Comparison of ENCODE assay signal across 9 cellular contexts in the genomic region with DNA sequence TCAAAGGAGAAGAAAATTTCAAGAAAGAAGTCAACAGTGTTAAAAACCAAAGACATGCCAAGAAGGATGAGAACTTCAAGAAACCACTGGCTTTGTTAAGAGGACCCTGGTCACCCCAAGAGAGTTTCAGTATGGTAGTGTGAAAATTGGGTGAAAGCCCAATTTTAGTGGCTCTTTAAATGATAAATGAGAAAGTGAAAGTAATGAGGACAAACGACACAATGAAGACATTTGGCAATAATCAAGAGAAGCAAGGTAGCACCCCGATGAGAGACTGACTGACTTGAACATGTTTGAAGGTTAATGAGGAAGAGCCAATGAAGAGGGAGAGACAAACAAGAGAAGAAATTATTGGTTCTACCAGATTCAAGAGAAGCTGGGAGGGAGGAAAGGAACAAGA. TPM values are rescaled to one million over a fixed set of nuclear protein-coding genes. Genes with fewer than 3 reads are reported as not detected.
DNase-seq lines count a peak whose midpoint lies in the region; ATAC-seq and TF ChIP-seq lines count a peak whose summit lies in the region.
"Had no signal": no experiment of that assay in that cellular context is flagged by ENCODE, and none has a peak within 500 bp of the region (broad histone marks: within the 10 kb centered on the region; RNA-seq: fewer than 3 reads in every experiment).

No MANE protein-coding gene starts in this region.

- no peaks in the 10 kb centered on the region for H3K36me3 Mint-ChIP-seq in activated CD8-positive, alpha-beta memory T cell treated with anti-CD3 and anti-CD28 coated beads, Interleukin-2, amount 10 ng/mL, durations not matched to agents 7 days and 5 days

- no peak overlapping the region for H3K27ac Mint-ChIP-seq in activated CD8-positive, alpha-beta memory T cell treated with anti-CD3 and anti-CD28 coated beads, Interleukin-2, amount 10 ng/mL, durations not matched to agents 7 days and 5 days
- H3K27ac Mint-ChIP-seq: activated naive CD8-positive, alpha-beta T cell treated with anti-CD3 and anti-CD28 coated beads, Interleukin-2, amount 50 U/mL, for 24 hours had no signal

- TF ChIP-seq CTCF in PC-9 (conservative IDR thresholded peaks at IDR 0.05) (no peak), sigmoid colon (IDR thresholded peaks at IDR 0.05) (no peak)

- BruUV-seq in PC-9 (replicated peaks; lab: Mats Ljungman, UMichigan) = no TSS peak

- ATAC-seq in activated CD8-positive, alpha-beta memory T cell treated with anti-CD3 and anti-CD28 coated beads, Interleukin-2, amount 10 ng/mL, durations not matched to agents 7 days and 5 days = peak; percentile 52
- ATAC-seq in HG02938 (IDR thresholded peaks at IDR 0.05; ENCODE audit: unreplicated experiment) (peak; percentile 30), sciatic nerve (no peak)
- ATAC-seq: activated naive CD8-positive, alpha-beta T cell treated with anti-CD3 and anti-CD28 coated beads, Interleukin-2, amount 50 U/mL, for 24 hours had no signal

- no peaks in the 10 kb centered on the region for H3K27me3 Mint-ChIP-seq in activated CD8-positive, alpha-beta memory T cell treated with anti-CD3 and anti-CD28 coated beads, Interleukin-2, amount 10 ng/mL, durations not matched to agents 7 days and 5 days
- H3K27me3 Mint-ChIP-seq: activated naive CD8-positive, alpha-beta T cell treated with anti-CD3 and anti-CD28 coated beads, Interleukin-2, amount 50 U/mL, for 24 hours had no signal

- H3K9me3 ChIP-seq in PC-9 (ENCODE audit: insufficient read depth, low read depth) (no peaks in the 10 kb centered on the region; the same call in 1 of the 2 replicates), sigmoid colon (peaks cover 0 to 3% (median 0%) of the 10 kb centered on the region in 4 donors)

- peaks cover 12% of the 10 kb centered on the region for H3K4me1 Mint-ChIP-seq in activated CD8-positive, alpha-beta memory T cell treated with anti-CD3 and anti-CD28 coated beads, Interleukin-2, amount 10 ng/mL, durations not matched to agents 7 days and 5 days

- H3K9me2 ChIP-seq in PC-9 (ENCODE audit: insufficient read depth) = no peaks in the 10 kb centered on the region

- peaks cover 2% of the 10 kb centered on the region for H3K9me3 Mint-ChIP-seq in activated CD8-positive, alpha-beta memory T cell treated with anti-CD3 and anti-CD28 coated beads, Interleukin-2, amount 10 ng/mL, durations not matched to agents 7 days and 5 days (ENCODE audit: low read depth)

- H3K4me3 ChIP-seq in PC-9 = no peak overlapping the region
- no peak overlapping the region for H3K4me3 ChIP-seq in sigmoid colon

- CTCF ChIA-PET in activated CD8-positive, alpha-beta memory T cell treated with anti-CD3 and anti-CD28 coated beads, Interleukin-2, amount 10 ng/mL, durations not matched to agents 7 days and 5 days (lab: Charles Lee) = interaction anchor here (1.0 to 6.4 kb wide), 9 partner anchors 139 to 530 kb away, joined by 3 to 50 read pairs (median 8); a partner anchor contains a TSS
- CTCF ChIA-PET in PC-9 (lab: Charles Lee) = no interaction called here

- no peaks in the 10 kb centered on the region for H4K20me1 ChIP-seq in PC-9 (ENCODE audit: insufficient read depth)

- WGBS in sigmoid colon, 2 donors = 0 to 1% methylated on average over 2 of the region's 2 CpGs

- no peaks in the 10 kb centered on the region for H3K36me3 ChIP-seq in PC-9 (ENCODE audit: low read depth)
- H3K36me3 ChIP-seq in sigmoid colon = no peaks in the 10 kb centered on the region

- H3K4me1 ChIP-seq in PC-9 (replicated peaks; ENCODE audit: insufficient read depth) (peaks cover 16% of the 10 kb centered on the region), sigmoid colon (peaks cover 0 to 12% (median 0%) of the 10 kb centered on the region in 4 donors)

- no peak overlapping the region for H3K4me3 Mint-ChIP-seq in activated CD8-positive, alpha-beta memory T cell treated with anti-CD3 and anti-CD28 coated beads, Interleukin-2, amount 10 ng/mL, durations not matched to agents 7 days and 5 days
- H3K4me3 Mint-ChIP-seq: activated naive CD8-positive, alpha-beta T cell treated with anti-CD3 and anti-CD28 coated beads, Interleukin-2, amount 50 U/mL, for 24 hours had no signal

- TF ChIP-seq POLR2A in sigmoid colon (IDR thresholded peaks at IDR 0.05) = no peak

- H3K27me3 ChIP-seq in PC-9 (ENCODE audit: insufficient read depth, low read depth) (no peaks in the 10 kb centered on the region), sigmoid colon (no peaks in the 10 kb centered on the region)

- 0 out of 2 replicates have a peak overlapping the region, but pooled peaks have one; percentile 30 for H2AFZ ChIP-seq in PC-9

- POLR2A ChIA-PET in PC-9 (lab: Charles Lee; ENCODE audit: unreplicated experiment) = no interaction called here

- no peaks in the 10 kb centered on the region for H3K79me2 ChIP-seq in PC-9 (ENCODE audit: low read depth)

- no peak for DNase-seq in activated CD8-positive, alpha-beta memory T cell treated with anti-CD3 and anti-CD28 coated beads, Interleukin-2, amount 10 ng/mL, durations not matched to agents 7 days and 5 days
- DNase-seq in activated CD8-positive, alpha-beta memory T cell treated with anti-CD3 and anti-CD28 coated beads, Interleukin-2, amount 50 U/mL, for 4 hours = no peak
- DNase-seq in PC-9 (no peak), renal cortical epithelial cell (ENCODE audit: low read depth) (peak; percentile 11), SIG-M5 treated with dmso at 0.1 percent for 504 hours (lab: John Stamatoyannopoulos, UW; ENCODE audit: unreplicated experiment) (no peak), sigmoid colon (no peak), sciatic nerve (ENCODE audit: low spot score) (no peak)
- DNase-seq: activated naive CD8-positive, alpha-beta T cell treated with anti-CD3 and anti-CD28 coated beads, Interleukin-2, amount 50 U/mL, for 24 hours had no signal

- intact Hi-C loops in PC-9 (cut with micrococcal nuclease; ENCODE audit: unreplicated experiment) = loop anchor here (2.0 to 5.0 kb wide), 3 partner anchors 136 to 502 kb away; no protein-coding TSS in a partner anchor
- intact Hi-C loops in sigmoid colon (cut with DNase I) = loop anchor here (10.0 kb wide), 2 partner anchors 140 to 360 kb away; no protein-coding TSS in a partner anchor
- intact Hi-C loops in sciatic nerve (cut with DNase I) = loop anchor here (10.0 kb wide), 1 partner anchor 300 kb away; no protein-coding TSS in a partner anchor

- H3K4me2 ChIP-seq in PC-9 = peak overlapping the region; percentile 3; the same call in 1 of the 2 replicates

- no peaks in the 10 kb centered on the region for H3F3A ChIP-seq in PC-9 (ENCODE audit: insufficient read depth, low read depth)

- no peak for TF ChIP-seq EP300 in sigmoid colon (IDR thresholded peaks at IDR 0.05)

- H3K27ac ChIP-seq in PC-9 = no peak overlapping the region
- no peak overlapping the region for H3K27ac ChIP-seq in sigmoid colon

RNA-seq across cellular contexts. Expression of a gene that starts 36.9 kb away (rescaled TPM):
- not detected for total RNA-seq in activated CD8-positive, alpha-beta memory T cell treated with anti-CD3 and anti-CD28 coated beads, Interleukin-2, amount 10 ng/mL, durations not matched to agents 7 days and 5 days
- not detected in 2 replicates for total RNA-seq in PC-9 (2021)
- total RNA-seq in renal cortical epithelial cell = not detected in 2 replicates
- total RNA-seq in sigmoid colon = under 1 TPM in 1 of 4 donors, not detected in 3; 0.99 TPM
- under 1 TPM in 1 of 3 donors, not detected in 2; 0.38 TPM for polyA plus RNA-seq in sigmoid colon
- total RNA-seq in sciatic nerve = not detected

RNA-seq across cellular contexts. Expression of a gene that starts 43.9 kb away (rescaled TPM):
- 10 to 100 TPM; 29.7 to 43.2 TPM for total RNA-seq in activated CD8-positive, alpha-beta memory T cell treated with anti-CD3 and anti-CD28 coated beads, Interleukin-2, amount 10 ng/mL, durations not matched to agents 7 days and 5 days
- total RNA-seq in PC-9 (2021) = 18.9 and 23.4 TPM in 2 replicates
- total RNA-seq in renal cortical epithelial cell = 42.6 and 55.0 TPM in 2 replicates
- 10 to 100 TPM; 30.7 to 66.5 (median 41.8) TPM for total RNA-seq in sigmoid colon
- 10 to 100 TPM; 38.4 to 48.1 (median 42.1) TPM for polyA plus RNA-seq in sigmoid colon
- total RNA-seq in sciatic nerve = 21.8 TPM
